In genomic region chr13:21528616-21529015, GRCh38 we compare ENCODE assay signal across 16 cellular contexts.
A peak's percentile ranks its signal among the peaks of the same experiment; 100 is the strongest.
DNase-seq lines count a peak whose midpoint lies in the region; ATAC-seq and TF ChIP-seq lines count a peak whose summit lies in the region.
"Had no signal": no experiment of that assay in that cellular context is flagged by ENCODE, and none has a peak within 500 bp of the region (broad histone marks: within the 10 kb centered on the region; RNA-seq: fewer than 3 reads in every experiment).

No MANE protein-coding gene starts in this region.

- H3K9me3 ChIP-seq in adipocyte (ENCODE audit: control insufficient read depth, low read length) (no peaks in the 10 kb centered on the region), upper lobe of right lung (no peaks in the 10 kb centered on the region)
- H3K9me3 ChIP-seq: gastrocnemius medialis had no signal

- ATAC-seq in HG03139 (IDR thresholded peaks at IDR 0.05; ENCODE audit: unreplicated experiment) (no peak), upper lobe of right lung (no peak), GM18519 (IDR thresholded peaks at IDR 0.05; ENCODE audit: low FRiP score, unreplicated experiment) (no peak)
- ATAC-seq: gastrocnemius medialis had no signal

- TF ChIP-seq CTCF in foreskin fibroblast (IDR thresholded peaks at IDR 0.05; ENCODE audit: low read depth, low read length) = no peak
- no peak for TF ChIP-seq CTCF in upper lobe of right lung (IDR thresholded peaks at IDR 0.05)

- H3K27ac ChIP-seq in upper lobe of right lung = no peak overlapping the region
- H3K27ac ChIP-seq: gastrocnemius medialis had no signal

- DNase-seq in GM04504 (ENCODE audit: low read depth) (peak; percentile 60), adipocyte (ENCODE audit: low read depth) (peak; percentile 5), foreskin fibroblast (peak; percentile 14 to 22), stromal cell of bone marrow (ENCODE audit: low read depth) (peak; percentile 13), upper lobe of right lung (no peak)
- DNase-seq: activated CD4-positive, CD25-positive, alpha-beta regulatory T cell; activated CD8-positive, alpha-beta memory T cell treated with anti-CD3 and anti-CD28 coated beads, Interleukin-2, amount 10 ng/mL, durations not matched to agents 7 days and 5 days; activated naive CD4-positive, alpha-beta T cell; gastrocnemius medialis; NCI-H1092; nephron progenitor cell; retina; RPMI8226; stimulated activated CD4-positive, alpha-beta T cell treated with anti-CD3 and anti-CD28 coated beads, Interleukin-1b, Interleukin-23, amount 100 ng/mL, for 48 hours had no signal

- no peaks in the 10 kb centered on the region for H3K4me1 ChIP-seq in adipocyte (ENCODE audit: control insufficient read depth, insufficient read depth, low read length)
- no peaks in the 10 kb centered on the region for H3K4me1 ChIP-seq in upper lobe of right lung
- H3K4me1 ChIP-seq: gastrocnemius medialis had no signal

- intact Hi-C loops in upper lobe of right lung (cut with DNase I) = no loop called here

- H3K27me3 ChIP-seq in adipocyte (replicated peaks; ENCODE audit: control insufficient read depth, insufficient read depth, low read length) (no peaks in the 10 kb centered on the region), upper lobe of right lung (no peaks in the 10 kb centered on the region)
- H3K27me3 ChIP-seq: gastrocnemius medialis had no signal

- H3K4me3 ChIP-seq in adipocyte (ENCODE audit: low read length) (no peak overlapping the region), foreskin fibroblast (ENCODE audit: low read depth in 1 of 2, low read length in 2 of 2) (no peak overlapping the region), upper lobe of right lung (no peak overlapping the region)
- H3K4me3 ChIP-seq: gastrocnemius medialis had no signal

- H3K9ac ChIP-seq in adipocyte (ENCODE audit: low read length) = no peak overlapping the region

- peaks cover 2% of the 10 kb centered on the region for H3K36me3 ChIP-seq in adipocyte (ENCODE audit: control insufficient read depth, insufficient read depth, low read length, severe bottlenecking)
- peaks cover 8% of the 10 kb centered on the region for H3K36me3 ChIP-seq in upper lobe of right lung
